Comparison of ENCODE assay signal across 8 cellular contexts in genomic region chr14:103628221-103628683, GRCh38. TPM values are rescaled to one million over a fixed set of nuclear protein-coding genes. Genes with fewer than 3 reads are reported as not detected.
A peak's percentile ranks its signal among the peaks of the same experiment; 100 is the strongest.
DNase-seq lines count a peak whose midpoint lies in the region; ATAC-seq and TF ChIP-seq lines count a peak whose summit lies in the region.

No MANE protein-coding gene starts in this region.

- no peaks in the 10 kb centered on the region for H3K27me3 Mint-ChIP-seq in activated T-cell treated with anti-CD3 and anti-CD28 coated beads, Interleukin-2, amount 50 U/mL, for 4 hours (ENCODE audit: low read depth)
- no peaks in the 10 kb centered on the region for H3K27me3 Mint-ChIP-seq in nephron (ENCODE audit: low read depth)

- peak overlapping the region; percentile 98 for H3K27ac ChIP-seq in foreskin keratinocyte

- peak overlapping the region; percentile 72 to 96 (median 92) for H3K27ac Mint-ChIP-seq in nephron

- DNase-seq in GM03348 (ENCODE audit: low spot score) (peak; percentile 89), HuH-7 (ENCODE audit: low spot score) (peak; percentile 66), foreskin keratinocyte (peak in 1 of 2 donors; percentile 77), middle frontal gyrus (ENCODE audit: extremely low spot score, low spot score) (no peak)
- DNase-seq in activated T-cell treated with anti-CD3 and anti-CD28 coated beads, Interleukin-2, amount 50 U/mL, for 4 hours, result no peak

- H3K4me1 Mint-ChIP-seq in activated T-cell treated with anti-CD3 and anti-CD28 coated beads, Interleukin-2, amount 50 U/mL, for 4 hours (ENCODE audit: low read depth), result peaks cover 38% of the 10 kb centered on the region
- peaks cover 23% of the 10 kb centered on the region for H3K4me1 Mint-ChIP-seq in nephron

- H3K4me3 Mint-ChIP-seq in activated T-cell treated with anti-CD3 and anti-CD28 coated beads, Interleukin-2, amount 50 U/mL, for 4 hours, result peak overlapping the region; percentile 91
- H3K4me3 Mint-ChIP-seq in nephron, result peak overlapping the region; percentile 85 to 91 (median 87)

- H3K27me3 ChIP-seq in foreskin keratinocyte, result no peaks in the 10 kb centered on the region

- H3K36me3 Mint-ChIP-seq in activated T-cell treated with anti-CD3 and anti-CD28 coated beads, Interleukin-2, amount 50 U/mL, for 4 hours (ENCODE audit: insufficient read depth), result no peaks in the 10 kb centered on the region
- H3K36me3 Mint-ChIP-seq in nephron (ENCODE audit: low read depth), result peaks cover 4% of the 10 kb centered on the region

- no peak for ATAC-seq in activated T-cell treated with anti-CD3 and anti-CD28 coated beads, Interleukin-2, amount 50 U/mL, for 4 hours
- peak; percentile 78 for ATAC-seq in foreskin keratinocyte
- no peak for ATAC-seq in HG03469 (IDR thresholded peaks at IDR 0.05; ENCODE audit: unreplicated experiment)
- ATAC-seq in GM19455 (IDR thresholded peaks at IDR 0.05; ENCODE audit: unreplicated experiment), result no peak

- H3K4me1 ChIP-seq in foreskin keratinocyte, result peaks cover 14% of the 10 kb centered on the region

- no peak for TF ChIP-seq CTCF in foreskin keratinocyte (conservative IDR thresholded peaks at IDR 0.05)
- no peak for TF ChIP-seq CTCF in nephron (IDR thresholded peaks at IDR 0.05; ENCODE audit: unreplicated experiment in 3 of 3)

- no peaks in the 10 kb centered on the region for H3K9me3 Mint-ChIP-seq in activated T-cell treated with anti-CD3 and anti-CD28 coated beads, Interleukin-2, amount 50 U/mL, for 4 hours
- no peaks in the 10 kb centered on the region for H3K9me3 Mint-ChIP-seq in nephron

RNA-seq across cellular contexts. Expression of gene KLC1, which starts 0.8 kb away (rescaled TPM):
- total RNA-seq in activated T-cell treated with anti-CD3 and anti-CD28 coated beads, Interleukin-2, amount 50 U/mL, for 4 hours, result 100 to 1,000 TPM; 102 to 127 (median 110) TPM
- total RNA-seq in foreskin keratinocyte, result 113 and 118 TPM in 2 replicates
- 66.8 and 77.5 TPM in 2 replicates for polyA plus RNA-seq in foreskin keratinocyte

Comparison
In these comparisons a context has a peak if more than half of its experiments do, and no peak if none do; other contexts are left out.
1. DNase-seq: peak in GM03348 (single experiment) and HuH-7 (single experiment); none in activated T-cell treated with anti-CD3 and anti-CD28 coated beads, Interleukin-2, amount 50 U/mL, for 4 hours (single experiment) and middle frontal gyrus (single experiment).